ENCODE assay signal across 8 cellular contexts in the genomic region with DNA sequence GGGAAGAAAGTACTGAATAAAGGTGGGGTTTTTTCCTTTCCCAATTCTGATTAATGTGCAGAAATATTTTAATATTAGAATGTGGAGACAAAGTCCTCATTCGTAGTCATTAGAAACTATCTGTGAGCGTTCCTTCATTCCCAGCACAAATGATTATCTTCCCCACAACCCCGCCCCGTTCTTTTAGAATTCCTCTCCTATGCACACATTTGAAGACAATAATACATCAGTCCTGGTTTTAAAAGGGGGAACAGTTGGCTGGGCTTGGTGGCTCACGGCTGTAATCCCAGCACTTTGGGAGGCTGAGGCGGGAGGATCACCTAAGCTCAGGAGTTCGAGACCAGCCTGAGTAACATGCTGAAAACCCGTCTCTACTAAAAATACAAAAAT. TPM values are rescaled to one million over a fixed set of nuclear protein-coding genes. Genes with fewer than 3 reads are reported as not detected.
DNase-seq lines count a peak whose midpoint lies in the region; TF ChIP-seq lines count a peak whose summit lies in the region.

No MANE protein-coding gene starts in this region.

- H3K4me1 ChIP-seq in suprapubic skin, result peaks cover 38% of the 10 kb centered on the region

- DNase-seq in T-helper 1 cell, result no peak
- DNase-seq in activated CD4-positive, alpha-beta memory T cell treated with anti-CD3 and anti-CD28 coated beads, Interleukin-2, amount 10 ng/mL, durations not matched to agents 7 days and 5 days, result no peak
- DNase-seq in suprapubic skin (ENCODE audit: low spot score in 2 of 2), result no peak
- DNase-seq in NCI-H187 (lab: John Stamatoyannopoulos, UW), result no peak
- DNase-seq in ureter (ENCODE audit: low spot score), result no peak
- no peak for DNase-seq in OCI-M1 (lab: John Stamatoyannopoulos, UW)

- no peaks in the 10 kb centered on the region for H3K36me3 ChIP-seq in suprapubic skin

- H3K27me3 ChIP-seq in suprapubic skin, result no peaks in the 10 kb centered on the region

- POLR2A ChIA-PET in activated CD4-positive, alpha-beta memory T cell treated with anti-CD3 and anti-CD28 coated beads, Interleukin-2, amount 10 ng/mL, durations not matched to agents 7 days and 5 days (lab: Charles Lee), result interaction anchor here (0.6 to 3.1 kb wide), 18 partner anchors 11 to 131 kb away, joined by 3 to 36 read pairs (median 3); partner anchors contain the start of genes MGST3 and TMCO1

- H3K9me3 ChIP-seq in iPS-18c (ENCODE audit: control insufficient read depth, insufficient read depth, low read length) (no peaks in the 10 kb centered on the region), suprapubic skin (no peaks in the 10 kb centered on the region)

- CTCF ChIA-PET in activated CD4-positive, alpha-beta memory T cell treated with anti-CD3 and anti-CD28 coated beads, Interleukin-2, amount 10 ng/mL, durations not matched to agents 7 days and 5 days (lab: Charles Lee), result interaction anchor here (0.8 to 2.6 kb wide), 20 partner anchors 11 to 227 kb away, joined by 3 to 17 read pairs (median 4); partner anchors contain the start of genes MGST3 and TMCO1

- WGBS in suprapubic skin, result 12% methylated on average over 8 of the region's 8 CpGs

- no peaks in the 10 kb centered on the region for H3K27me3 Mint-ChIP-seq in T-helper 1 cell treated with Interleukin-12 subunit alpha and Interleukin-12 subunit beta and Interleukin-4 antibody, amounts not matched to agents 30 μg/mL and 1 μg/mL, for 36 hours (ENCODE audit: low read depth)
- H3K27me3 Mint-ChIP-seq in activated CD4-positive, alpha-beta memory T cell treated with anti-CD3 and anti-CD28 coated beads, Interleukin-2, amount 10 ng/mL, durations not matched to agents 7 days and 5 days, result peaks cover 1% of the 10 kb centered on the region

- H3K27ac Mint-ChIP-seq in T-helper 1 cell treated with Interleukin-12 subunit alpha and Interleukin-12 subunit beta and Interleukin-4 antibody, amounts not matched to agents 30 μg/mL and 1 μg/mL, for 36 hours, result peak overlapping the region; percentile 98
- peak overlapping the region; percentile 98 for H3K27ac Mint-ChIP-seq in activated CD4-positive, alpha-beta memory T cell treated with anti-CD3 and anti-CD28 coated beads, Interleukin-2, amount 10 ng/mL, durations not matched to agents 7 days and 5 days

- H3K4me3 Mint-ChIP-seq in T-helper 1 cell treated with Interleukin-12 subunit alpha and Interleukin-12 subunit beta and Interleukin-4 antibody, amounts not matched to agents 30 μg/mL and 1 μg/mL, for 36 hours, result peak overlapping the region; percentile 98
- peak overlapping the region; percentile 97 for H3K4me3 Mint-ChIP-seq in activated CD4-positive, alpha-beta memory T cell treated with anti-CD3 and anti-CD28 coated beads, Interleukin-2, amount 10 ng/mL, durations not matched to agents 7 days and 5 days

- no peak for TF ChIP-seq EP300 in suprapubic skin (IDR thresholded peaks at IDR 0.05)

- no peak for TF ChIP-seq POLR2A in suprapubic skin (IDR thresholded peaks at IDR 0.05)

- no peak for TF ChIP-seq CTCF in suprapubic skin (IDR thresholded peaks at IDR 0.05)

- H3K27ac ChIP-seq in suprapubic skin, result peak overlapping the region; percentile 97

- H3K36me3 Mint-ChIP-seq in T-helper 1 cell treated with Interleukin-12 subunit alpha and Interleukin-12 subunit beta and Interleukin-4 antibody, amounts not matched to agents 30 μg/mL and 1 μg/mL, for 36 hours (ENCODE audit: low read depth), result peaks cover 18% of the 10 kb centered on the region
- H3K36me3 Mint-ChIP-seq in activated CD4-positive, alpha-beta memory T cell treated with anti-CD3 and anti-CD28 coated beads, Interleukin-2, amount 10 ng/mL, durations not matched to agents 7 days and 5 days (ENCODE audit: low read depth), result peaks cover 38% of the 10 kb centered on the region

- H3K9me3 Mint-ChIP-seq in T-helper 1 cell treated with Interleukin-12 subunit alpha and Interleukin-12 subunit beta and Interleukin-4 antibody, amounts not matched to agents 30 μg/mL and 1 μg/mL, for 36 hours, result no peaks in the 10 kb centered on the region
- H3K9me3 Mint-ChIP-seq in activated CD4-positive, alpha-beta memory T cell treated with anti-CD3 and anti-CD28 coated beads, Interleukin-2, amount 10 ng/mL, durations not matched to agents 7 days and 5 days, result no peaks in the 10 kb centered on the region

- peaks cover 23% of the 10 kb centered on the region for H3K4me1 Mint-ChIP-seq in T-helper 1 cell treated with Interleukin-12 subunit alpha and Interleukin-12 subunit beta and Interleukin-4 antibody, amounts not matched to agents 30 μg/mL and 1 μg/mL, for 36 hours (ENCODE audit: low read depth)
- peaks cover 35% of the 10 kb centered on the region for H3K4me1 Mint-ChIP-seq in activated CD4-positive, alpha-beta memory T cell treated with anti-CD3 and anti-CD28 coated beads, Interleukin-2, amount 10 ng/mL, durations not matched to agents 7 days and 5 days

- H3K4me3 ChIP-seq in iPS-18c (ENCODE audit: insufficient read depth, low read depth, low read length) (peak overlapping the region; percentile 98; the same call in 1 of the 2 replicates), suprapubic skin (peak overlapping the region; percentile 67)

RNA-seq across cellular contexts. Expression of gene ALDH9A1, which starts 0.9 kb away (rescaled TPM):
- total RNA-seq in activated CD4-positive, alpha-beta memory T cell treated with anti-CD3 and anti-CD28 coated beads, Interleukin-2, amount 10 ng/mL, durations not matched to agents 7 days and 5 days, result 10 to 100 TPM; 46.9 to 54.4 TPM
- total RNA-seq in suprapubic skin (10 to 100 TPM; 59.7 to 91.5 (median 76.9) TPM), ureter (60.5 TPM)
